8 cellular contexts compared by ENCODE assay signal in genomic region chr16:3401719-3402397, GRCh38. TPM values are rescaled to one million over a fixed set of nuclear protein-coding genes. Genes with fewer than 3 reads are reported as not detected.
DNase-seq lines count a peak whose midpoint lies in the region; ATAC-seq and TF ChIP-seq lines count a peak whose summit lies in the region.

No MANE protein-coding gene starts in this region.

- H3K4me3 Mint-ChIP-seq in T-helper 1 cell treated with Interleukin-12 subunit alpha and Interleukin-12 subunit beta and Interleukin-4 antibody, amounts not matched to agents 30 μg/mL and 1 μg/mL, for 36 hours, result peak overlapping the region; percentile 90
- peak overlapping the region; percentile 83 for H3K4me3 Mint-ChIP-seq in chondrocyte (ENCODE audit: unreplicated experiment)

- intact Hi-C loops in posterior vena cava (cut with DNase I), result loop anchor here in 1 of 2 donors (10.0 kb wide), 1 partner anchor 53 kb away; no protein-coding TSS in a partner anchor

- H3K36me3 ChIP-seq in mucosa of rectum (ENCODE audit: control insufficient read depth in 2 of 2, insufficient read depth in 2 of 2, low read length in 2 of 2), result peaks cover 34 to 37% of the 10 kb centered on the region in 2 donors

- no peak for TF ChIP-seq CTCF in chondrocyte (IDR thresholded peaks at IDR 0.05)

- no peaks in the 10 kb centered on the region for H3K27me3 Mint-ChIP-seq in T-helper 1 cell treated with Interleukin-12 subunit alpha and Interleukin-12 subunit beta and Interleukin-4 antibody, amounts not matched to agents 30 μg/mL and 1 μg/mL, for 36 hours (ENCODE audit: low read depth)
- H3K27me3 Mint-ChIP-seq in chondrocyte (ENCODE audit: low read depth), result no peaks in the 10 kb centered on the region

- DNase-seq in T-helper 1 cell (no peak), NCI-H2227 treated with DMSO at 0.1 percent for 48 hours (lab: John Stamatoyannopoulos, UW) (peak; percentile 16), chondrocyte (ENCODE audit: low spot score) (no peak), posterior vena cava (ENCODE audit: low spot score) (no peak), NCI-H128 (lab: John Stamatoyannopoulos, UW; ENCODE audit: unreplicated experiment) (no peak)

- peak overlapping the region; percentile 91 to 94 for H3K4me3 ChIP-seq in mucosa of rectum (ENCODE audit: low read length in 2 of 2)

- no peaks in the 10 kb centered on the region for H3K27me3 ChIP-seq in mucosa of rectum (ENCODE audit: control insufficient read depth in 2 of 2, insufficient read depth in 2 of 2, low read length in 2 of 2)

- peaks cover 54% of the 10 kb centered on the region for H3K9me3 Mint-ChIP-seq in T-helper 1 cell treated with Interleukin-12 subunit alpha and Interleukin-12 subunit beta and Interleukin-4 antibody, amounts not matched to agents 30 μg/mL and 1 μg/mL, for 36 hours
- peaks cover 40% of the 10 kb centered on the region for H3K9me3 Mint-ChIP-seq in chondrocyte (ENCODE audit: low read depth)

- peaks cover 20% of the 10 kb centered on the region for H3K4me1 Mint-ChIP-seq in T-helper 1 cell treated with Interleukin-12 subunit alpha and Interleukin-12 subunit beta and Interleukin-4 antibody, amounts not matched to agents 30 μg/mL and 1 μg/mL, for 36 hours (ENCODE audit: low read depth)
- H3K4me1 Mint-ChIP-seq in chondrocyte (ENCODE audit: low read depth), result peaks cover 15% of the 10 kb centered on the region

- peak overlapping the region; percentile 78 to 87 for H3K27ac ChIP-seq in mucosa of rectum (ENCODE audit: low read depth in 2 of 2, low read length in 2 of 2)

- H3K4me1 ChIP-seq in mucosa of rectum (ENCODE audit: control insufficient read depth in 2 of 2, insufficient read depth in 2 of 2, low read length in 2 of 2), result peaks cover 9 to 12% of the 10 kb centered on the region in 2 donors

- ATAC-seq in HG03439 (IDR thresholded peaks at IDR 0.05; ENCODE audit: unreplicated experiment), result no peak

- peaks cover 71% of the 10 kb centered on the region for H3K36me3 Mint-ChIP-seq in T-helper 1 cell treated with Interleukin-12 subunit alpha and Interleukin-12 subunit beta and Interleukin-4 antibody, amounts not matched to agents 30 μg/mL and 1 μg/mL, for 36 hours (ENCODE audit: low read depth)
- peaks cover 51% of the 10 kb centered on the region for H3K36me3 Mint-ChIP-seq in chondrocyte (ENCODE audit: low read depth)

- H3K9me3 ChIP-seq in mucosa of rectum (ENCODE audit: control insufficient read depth in 2 of 2, low read length in 2 of 2), result peaks cover 11 to 14% of the 10 kb centered on the region in 2 donors

- H3K27ac Mint-ChIP-seq in T-helper 1 cell treated with Interleukin-12 subunit alpha and Interleukin-12 subunit beta and Interleukin-4 antibody, amounts not matched to agents 30 μg/mL and 1 μg/mL, for 36 hours, result peak overlapping the region; percentile 84
- H3K27ac Mint-ChIP-seq in chondrocyte (ENCODE audit: unreplicated experiment), result peak overlapping the region; percentile 88

- peak overlapping the region; percentile 85 to 93 for H3K9ac ChIP-seq in mucosa of rectum (ENCODE audit: low read depth in 1 of 2, low read length in 2 of 2)

RNA-seq across cellular contexts. Expression of gene ZNF174, which starts 0.8 kb away (rescaled TPM):
- total RNA-seq in chondrocyte, result 8.7 to 13.8 TPM (median 10.6 TPM) in 3 replicates
- 1 to 10 TPM; 7.1 to 8.2 TPM for total RNA-seq in posterior vena cava

RNA-seq across cellular contexts. Expression of gene ZSCAN32, which starts 1.1 kb away (rescaled TPM):
- total RNA-seq in chondrocyte, result 11.3 to 13.4 TPM (median 13.3 TPM) in 3 replicates
- total RNA-seq in posterior vena cava, result 10 to 100 TPM; 10.8 to 11.9 TPM

RNA-seq across cellular contexts. Expression of gene ZNF597, which starts 41.4 kb away (rescaled TPM):
- 2.0 to 2.7 TPM (median 2.5 TPM) in 3 replicates for total RNA-seq in chondrocyte
- total RNA-seq in posterior vena cava, result 1 to 10 TPM; 2.5 TPM

RNA-seq across cellular contexts. Expression of gene NAA60, which starts 41.6 kb away (rescaled TPM):
- total RNA-seq in chondrocyte (46.5 to 51.1 TPM (median 47.2 TPM) in 3 replicates), posterior vena cava (10 to 100 TPM; 28.3 to 33.6 TPM)

RNA-seq across cellular contexts. Expression of gene OR2C1, which starts 46.2 kb away (rescaled TPM):
- total RNA-seq in chondrocyte (not detected in 3 replicates), posterior vena cava (not detected)
